2 cellular contexts compared by ENCODE assay signal in the genomic region with DNA sequence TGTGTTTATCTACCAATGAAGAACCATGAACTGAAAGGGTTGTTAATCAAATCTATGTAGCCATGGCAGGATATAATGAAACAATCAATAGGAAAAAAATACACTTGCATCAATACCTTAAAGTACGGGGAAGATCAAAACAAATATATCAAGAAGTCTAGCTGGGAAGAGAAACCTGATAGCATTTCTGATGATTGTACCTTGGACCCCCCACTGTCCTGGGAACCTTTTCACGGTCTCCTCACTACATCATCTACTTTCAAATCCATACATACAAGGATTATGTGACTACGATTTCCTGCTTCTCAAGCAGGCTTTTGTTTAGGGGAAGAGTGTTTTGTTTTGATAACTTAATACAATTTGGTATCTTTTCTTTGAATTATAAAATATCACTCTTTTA.
TF ChIP-seq lines count a peak whose summit lies in the region.

No MANE protein-coding gene starts in this region.

TF ChIP-seq in HEK293, 187 proteins besides CTCF, POLR2A, EP300 and RAD21 (continued from another document and continues in another):
- peak; percentile 55; the same call in 1 of the 2 replicates for TF ChIP-seq TCF7L2 (IDR thresholded peaks at IDR 0.05; ENCODE audit: borderline replicate concordance, low read depth, low read length)
- TF ChIP-seq, protein P1, sequence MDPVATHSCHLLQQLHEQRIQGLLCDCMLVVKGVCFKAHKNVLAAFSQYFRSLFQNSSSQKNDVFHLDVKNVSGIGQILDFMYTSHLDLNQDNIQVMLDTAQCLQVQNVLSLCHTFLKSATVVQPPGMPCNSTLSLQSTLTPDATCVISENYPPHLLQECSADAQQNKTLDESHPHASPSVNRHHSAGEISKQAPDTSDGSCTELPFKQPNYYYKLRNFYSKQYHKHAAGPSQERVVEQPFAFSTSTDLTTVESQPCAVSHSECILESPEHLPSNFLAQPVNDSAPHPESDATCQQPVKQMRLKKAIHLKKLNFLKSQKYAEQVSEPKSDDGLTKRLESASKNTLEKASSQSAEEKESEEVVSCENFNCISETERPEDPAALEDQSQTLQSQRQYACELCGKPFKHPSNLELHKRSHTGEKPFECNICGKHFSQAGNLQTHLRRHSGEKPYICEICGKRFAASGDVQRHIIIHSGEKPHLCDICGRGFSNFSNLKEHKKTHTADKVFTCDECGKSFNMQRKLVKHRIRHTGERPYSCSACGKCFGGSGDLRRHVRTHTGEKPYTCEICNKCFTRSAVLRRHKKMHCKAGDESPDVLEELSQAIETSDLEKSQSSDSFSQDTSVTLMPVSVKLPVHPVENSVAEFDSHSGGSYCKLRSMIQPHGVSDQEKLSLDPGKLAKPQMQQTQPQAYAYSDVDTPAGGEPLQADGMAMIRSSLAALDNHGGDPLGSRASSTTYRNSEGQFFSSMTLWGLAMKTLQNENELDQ (tag by site-specific recombination; IDR thresholded peaks at IDR 0.05; ENCODE audit: low read depth), result no peak
- TF ChIP-seq ZNF768 (tag by site-specific recombination; IDR thresholded peaks at IDR 0.05), result no peak
- TF ChIP-seq, protein P2, sequence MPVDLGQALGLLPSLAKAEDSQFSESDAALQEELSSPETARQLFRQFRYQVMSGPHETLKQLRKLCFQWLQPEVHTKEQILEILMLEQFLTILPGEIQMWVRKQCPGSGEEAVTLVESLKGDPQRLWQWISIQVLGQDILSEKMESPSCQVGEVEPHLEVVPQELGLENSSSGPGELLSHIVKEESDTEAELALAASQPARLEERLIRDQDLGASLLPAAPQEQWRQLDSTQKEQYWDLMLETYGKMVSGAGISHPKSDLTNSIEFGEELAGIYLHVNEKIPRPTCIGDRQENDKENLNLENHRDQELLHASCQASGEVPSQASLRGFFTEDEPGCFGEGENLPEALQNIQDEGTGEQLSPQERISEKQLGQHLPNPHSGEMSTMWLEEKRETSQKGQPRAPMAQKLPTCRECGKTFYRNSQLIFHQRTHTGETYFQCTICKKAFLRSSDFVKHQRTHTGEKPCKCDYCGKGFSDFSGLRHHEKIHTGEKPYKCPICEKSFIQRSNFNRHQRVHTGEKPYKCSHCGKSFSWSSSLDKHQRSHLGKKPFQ (tag by site-specific recombination; IDR thresholded peaks at IDR 0.05), result no peak
- no peak for TF ChIP-seq KLF1 (tag by site-specific recombination; IDR thresholded peaks at IDR 0.05)
- TF ChIP-seq, protein P3, sequence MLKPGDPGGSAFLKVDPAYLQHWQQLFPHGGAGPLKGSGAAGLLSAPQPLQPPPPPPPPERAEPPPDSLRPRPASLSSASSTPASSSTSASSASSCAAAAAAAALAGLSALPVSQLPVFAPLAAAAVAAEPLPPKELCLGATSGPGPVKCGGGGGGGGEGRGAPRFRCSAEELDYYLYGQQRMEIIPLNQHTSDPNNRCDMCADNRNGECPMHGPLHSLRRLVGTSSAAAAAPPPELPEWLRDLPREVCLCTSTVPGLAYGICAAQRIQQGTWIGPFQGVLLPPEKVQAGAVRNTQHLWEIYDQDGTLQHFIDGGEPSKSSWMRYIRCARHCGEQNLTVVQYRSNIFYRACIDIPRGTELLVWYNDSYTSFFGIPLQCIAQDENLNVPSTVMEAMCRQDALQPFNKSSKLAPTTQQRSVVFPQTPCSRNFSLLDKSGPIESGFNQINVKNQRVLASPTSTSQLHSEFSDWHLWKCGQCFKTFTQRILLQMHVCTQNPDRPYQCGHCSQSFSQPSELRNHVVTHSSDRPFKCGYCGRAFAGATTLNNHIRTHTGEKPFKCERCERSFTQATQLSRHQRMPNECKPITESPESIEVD (tag by site-specific recombination; IDR thresholded peaks at IDR 0.05), result peak; percentile 23; the same call in 1 of the 2 replicates
- TF ChIP-seq ZBTB8A (tag by site-specific recombination; IDR thresholded peaks at IDR 0.05), result no peak
- no peak for TF ChIP-seq ZNF121 (tag by site-specific recombination; IDR thresholded peaks at IDR 0.05)
- no peak for TF ChIP-seq GLI4 (tag by site-specific recombination; IDR thresholded peaks at IDR 0.05)
- no peak for TF ChIP-seq ZNF548 (tag by site-specific recombination; IDR thresholded peaks at IDR 0.05)
- TF ChIP-seq RBAK (tag by site-specific recombination; IDR thresholded peaks at IDR 0.05), result no peak
- TF ChIP-seq ZNF423 (tag by site-specific recombination; IDR thresholded peaks at IDR 0.05), result no peak
- TF ChIP-seq ZNF544 (tag by site-specific recombination; IDR thresholded peaks at IDR 0.05), result no peak
- TF ChIP-seq GLIS1 (tag by site-specific recombination; IDR thresholded peaks at IDR 0.05), result peak; percentile 43; the same call in 1 of the 2 replicates
- TF ChIP-seq, protein P4, sequence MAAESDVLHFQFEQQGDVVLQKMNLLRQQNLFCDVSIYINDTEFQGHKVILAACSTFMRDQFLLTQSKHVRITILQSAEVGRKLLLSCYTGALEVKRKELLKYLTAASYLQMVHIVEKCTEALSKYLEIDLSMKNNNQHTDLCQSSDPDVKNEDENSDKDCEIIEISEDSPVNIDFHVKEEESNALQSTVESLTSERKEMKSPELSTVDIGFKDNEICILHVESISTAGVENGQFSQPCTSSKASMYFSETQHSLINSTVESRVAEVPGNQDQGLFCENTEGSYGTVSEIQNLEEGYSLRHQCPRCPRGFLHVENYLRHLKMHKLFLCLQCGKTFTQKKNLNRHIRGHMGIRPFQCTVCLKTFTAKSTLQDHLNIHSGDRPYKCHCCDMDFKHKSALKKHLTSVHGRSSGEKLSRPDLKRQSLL (tag by site-specific recombination; IDR thresholded peaks at IDR 0.05), result no peak
- TF ChIP-seq ZBTB20 (tag by site-specific recombination; IDR thresholded peaks at IDR 0.05), result no peak
- TF ChIP-seq ZNF473 (tag by site-specific recombination; IDR thresholded peaks at IDR 0.05), result no peak
- TF ChIP-seq OSR2 (tag by site-specific recombination; IDR thresholded peaks at IDR 0.05), result peak; percentile 30; the same call in 1 of the 2 replicates
- no peak for TF ChIP-seq ZNF843 (tag by site-specific recombination; IDR thresholded peaks at IDR 0.05)

TF ChIP-seq in WTC11, 78 proteins besides CTCF, POLR2A, EP300 and RAD21 (continued from another document):
- no peak for TF ChIP-seq ESRRA (CRISPR knock-in tag; IDR thresholded peaks at IDR 0.05; ENCODE audit: borderline replicate concordance)
- TF ChIP-seq, protein P5, sequence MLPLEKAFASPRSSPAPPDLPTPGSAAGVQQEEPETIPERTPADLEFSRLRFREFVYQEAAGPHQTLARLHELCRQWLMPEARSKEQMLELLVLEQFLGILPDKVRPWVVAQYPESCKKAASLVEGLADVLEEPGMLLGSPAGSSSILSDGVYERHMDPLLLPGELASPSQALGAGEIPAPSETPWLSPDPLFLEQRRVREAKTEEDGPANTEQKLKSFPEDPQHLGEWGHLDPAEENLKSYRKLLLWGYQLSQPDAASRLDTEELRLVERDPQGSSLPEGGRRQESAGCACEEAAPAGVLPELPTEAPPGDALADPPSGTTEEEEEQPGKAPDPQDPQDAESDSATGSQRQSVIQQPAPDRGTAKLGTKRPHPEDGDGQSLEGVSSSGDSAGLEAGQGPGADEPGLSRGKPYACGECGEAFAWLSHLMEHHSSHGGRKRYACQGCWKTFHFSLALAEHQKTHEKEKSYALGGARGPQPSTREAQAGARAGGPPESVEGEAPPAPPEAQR (CRISPR knock-in tag; IDR thresholded peaks at IDR 0.05), result no peak
- TF ChIP-seq ZNF232 (CRISPR knock-in tag; IDR thresholded peaks at IDR 0.05), result no peak
- TF ChIP-seq, protein P6, sequence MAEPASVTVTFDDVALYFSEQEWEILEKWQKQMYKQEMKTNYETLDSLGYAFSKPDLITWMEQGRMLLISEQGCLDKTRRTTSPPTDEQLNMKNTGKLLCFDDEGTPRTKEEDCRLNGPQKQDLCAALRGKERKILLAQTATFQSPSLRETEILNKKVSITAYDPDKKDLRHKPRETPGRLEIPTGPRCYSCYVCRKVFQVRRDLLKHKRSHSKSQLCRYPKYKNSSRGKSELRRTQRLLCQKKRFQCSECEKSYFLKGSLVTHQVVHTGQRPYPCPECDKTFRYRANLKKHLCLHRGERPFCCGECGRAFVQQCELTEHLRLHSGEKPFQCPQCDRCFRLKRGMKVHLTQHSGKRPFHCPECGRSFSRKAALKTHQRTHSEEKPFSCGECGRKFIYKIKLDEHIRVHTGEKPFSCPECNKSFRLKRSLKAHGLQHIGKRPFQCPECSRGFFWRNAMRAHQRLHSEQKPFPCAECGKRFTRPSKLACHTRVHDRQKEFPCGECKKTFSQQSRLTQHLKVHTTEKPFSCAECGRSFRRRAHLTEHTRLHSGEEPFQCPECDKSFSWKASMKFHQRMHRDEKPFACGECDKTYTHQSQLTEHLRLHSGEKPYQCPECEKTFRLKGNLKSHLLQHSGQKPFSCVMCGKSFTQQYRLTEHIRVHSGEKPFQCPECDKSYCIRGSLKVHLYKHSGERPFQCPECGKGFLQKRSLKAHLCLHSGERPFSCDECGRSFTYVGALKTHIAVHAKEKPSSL (CRISPR knock-in tag; conservative IDR thresholded peaks at IDR 0.05), result no peak
- TF ChIP-seq OVOL2 (CRISPR knock-in tag; IDR thresholded peaks at IDR 0.05; ENCODE audit: borderline replicate concordance), result no peak
- no peak for TF ChIP-seq MXD4 (CRISPR knock-in tag; IDR thresholded peaks at IDR 0.05; ENCODE audit: borderline replicate concordance)
- TF ChIP-seq ZNF138 (CRISPR knock-in tag; conservative IDR thresholded peaks at IDR 0.05), result no peak
- TF ChIP-seq TCF7 (CRISPR knock-in tag; IDR thresholded peaks at IDR 0.05; ENCODE audit: low read depth), result no peak
- TF ChIP-seq, protein P7, sequence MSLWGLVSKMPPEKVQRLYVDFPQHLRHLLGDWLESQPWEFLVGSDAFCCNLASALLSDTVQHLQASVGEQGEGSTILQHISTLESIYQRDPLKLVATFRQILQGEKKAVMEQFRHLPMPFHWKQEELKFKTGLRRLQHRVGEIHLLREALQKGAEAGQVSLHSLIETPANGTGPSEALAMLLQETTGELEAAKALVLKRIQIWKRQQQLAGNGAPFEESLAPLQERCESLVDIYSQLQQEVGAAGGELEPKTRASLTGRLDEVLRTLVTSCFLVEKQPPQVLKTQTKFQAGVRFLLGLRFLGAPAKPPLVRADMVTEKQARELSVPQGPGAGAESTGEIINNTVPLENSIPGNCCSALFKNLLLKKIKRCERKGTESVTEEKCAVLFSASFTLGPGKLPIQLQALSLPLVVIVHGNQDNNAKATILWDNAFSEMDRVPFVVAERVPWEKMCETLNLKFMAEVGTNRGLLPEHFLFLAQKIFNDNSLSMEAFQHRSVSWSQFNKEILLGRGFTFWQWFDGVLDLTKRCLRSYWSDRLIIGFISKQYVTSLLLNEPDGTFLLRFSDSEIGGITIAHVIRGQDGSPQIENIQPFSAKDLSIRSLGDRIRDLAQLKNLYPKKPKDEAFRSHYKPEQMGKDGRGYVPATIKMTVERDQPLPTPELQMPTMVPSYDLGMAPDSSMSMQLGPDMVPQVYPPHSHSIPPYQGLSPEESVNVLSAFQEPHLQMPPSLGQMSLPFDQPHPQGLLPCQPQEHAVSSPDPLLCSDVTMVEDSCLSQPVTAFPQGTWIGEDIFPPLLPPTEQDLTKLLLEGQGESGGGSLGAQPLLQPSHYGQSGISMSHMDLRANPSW (CRISPR knock-in tag; conservative IDR thresholded peaks at IDR 0.05; ENCODE audit: low read depth), result no peak
- TF ChIP-seq, protein P8, sequence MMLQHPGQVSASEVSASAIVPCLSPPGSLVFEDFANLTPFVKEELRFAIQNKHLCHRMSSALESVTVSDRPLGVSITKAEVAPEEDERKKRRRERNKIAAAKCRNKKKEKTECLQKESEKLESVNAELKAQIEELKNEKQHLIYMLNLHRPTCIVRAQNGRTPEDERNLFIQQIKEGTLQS (CRISPR knock-in tag; conservative IDR thresholded peaks at IDR 0.05), result no peak
- TF ChIP-seq, protein P9, sequence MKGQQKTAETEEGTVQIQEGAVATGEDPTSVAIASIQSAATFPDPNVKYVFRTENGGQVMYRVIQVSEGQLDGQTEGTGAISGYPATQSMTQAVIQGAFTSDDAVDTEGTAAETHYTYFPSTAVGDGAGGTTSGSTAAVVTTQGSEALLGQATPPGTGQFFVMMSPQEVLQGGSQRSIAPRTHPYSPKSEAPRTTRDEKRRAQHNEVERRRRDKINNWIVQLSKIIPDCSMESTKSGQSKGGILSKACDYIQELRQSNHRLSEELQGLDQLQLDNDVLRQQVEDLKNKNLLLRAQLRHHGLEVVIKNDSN (CRISPR knock-in tag; IDR thresholded peaks at IDR 0.05), result no peak
- no peak for TF ChIP-seq ZNF671 (CRISPR knock-in tag; IDR thresholded peaks at IDR 0.05)
- no peak for TF ChIP-seq ZNF396 (CRISPR knock-in tag; IDR thresholded peaks at IDR 0.05; ENCODE audit: borderline replicate concordance)
